12 cellular contexts compared by ENCODE assay signal in the genomic region with DNA sequence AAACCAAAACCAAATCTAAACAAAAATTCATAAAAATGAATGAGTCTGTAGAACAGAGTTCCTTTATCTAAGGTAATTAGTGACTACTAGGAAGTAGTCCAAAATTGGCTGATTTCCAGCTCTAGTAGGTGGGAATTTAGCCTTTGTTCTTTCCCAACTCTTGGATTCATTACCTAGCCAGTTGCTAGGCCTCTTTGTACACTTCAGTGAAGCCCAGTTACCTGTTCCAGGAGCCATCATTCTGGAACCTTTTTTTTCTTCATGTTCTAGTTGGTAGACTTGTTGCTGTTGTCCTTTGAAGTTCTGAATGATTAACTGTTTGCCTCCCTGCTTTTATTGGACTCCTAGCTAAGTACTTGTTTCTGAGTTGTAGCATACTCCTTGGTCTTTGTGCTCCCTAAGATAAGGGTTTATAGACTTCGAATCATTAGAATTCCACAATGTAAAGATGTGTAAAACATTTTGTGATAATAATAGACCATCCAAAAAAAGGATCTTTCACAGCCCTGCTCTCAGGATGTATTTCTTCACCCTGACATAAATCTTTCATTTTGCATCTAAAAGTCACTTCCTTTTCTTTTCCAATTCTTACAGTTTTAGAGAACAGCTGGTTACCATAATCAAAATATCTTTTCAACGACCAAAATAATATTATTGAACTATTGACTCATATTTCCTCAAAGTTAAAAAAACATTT. TPM values are rescaled to one million over a fixed set of nuclear protein-coding genes. Genes with fewer than 3 reads are reported as not detected.
DNase-seq lines count a peak whose midpoint lies in the region; ATAC-seq and TF ChIP-seq lines count a peak whose summit lies in the region.
"Had no signal": no experiment of that assay in that cellular context is flagged by ENCODE, and none has a peak within 500 bp of the region (broad histone marks: within the 10 kb centered on the region; RNA-seq: fewer than 3 reads in every experiment).

No MANE protein-coding gene starts in this region.

- no peaks in the 10 kb centered on the region for H3K27me3 ChIP-seq in Loucy (ENCODE audit: insufficient read depth, low read length, poor library complexity, severe bottlenecking)
- H3K27me3 ChIP-seq in rectal smooth muscle tissue (ENCODE audit: control insufficient read depth, insufficient read depth, low read length) = no peaks in the 10 kb centered on the region

- H3K27ac ChIP-seq in rectal smooth muscle tissue (ENCODE audit: low read depth, low read length) (peak overlapping the region; percentile 28), coronary artery (no peak overlapping the region)

- ATAC-seq in GM21367 (IDR thresholded peaks at IDR 0.05; ENCODE audit: unreplicated experiment) = peak; percentile 11
- ATAC-seq in left cardiac atrium = no peak
- ATAC-seq: esophagus mucosa had no signal

- DNase-seq in amniotic epithelial cell (ENCODE audit: low read depth) (peak; percentile 34), left cardiac atrium (no peak), coronary artery (ENCODE audit: low spot score) (no peak), cardiac septum (ENCODE audit: low spot score) (no peak)
- DNase-seq: activated CD4-positive, alpha-beta T cell treated with anti-CD3 and anti-CD28 coated beads, Interleukin-2, amount 50 U/mL, for 1 hour; activated effector memory CD4-positive, alpha-beta T cell treated with anti-CD3 and anti-CD28 coated beads, Interleukin-2, amount 50 U/mL, for 16 hours; substantia nigra had no signal

- H3K9me3 ChIP-seq in Loucy (ENCODE audit: insufficient read depth, low read depth, low read length) = no peaks in the 10 kb centered on the region

- no peaks in the 10 kb centered on the region for H3F3A ChIP-seq in Loucy (ENCODE audit: low read depth)

- H3K9me2 ChIP-seq in Loucy (replicated peaks; ENCODE audit: low read depth, low read length) = no peaks in the 10 kb centered on the region

- TF ChIP-seq CTCF in Loucy (conservative IDR thresholded peaks at IDR 0.05; ENCODE audit: low read length) (no peak), coronary artery (IDR thresholded peaks at IDR 0.05) (no peak)

- no peaks in the 10 kb centered on the region for H3K36me3 ChIP-seq in Loucy (ENCODE audit: insufficient read depth, low read length)
- H3K36me3 ChIP-seq in rectal smooth muscle tissue (ENCODE audit: control insufficient read depth, insufficient read depth, low read length) = no peaks in the 10 kb centered on the region

- H3K4me3 ChIP-seq in Loucy (ENCODE audit: low read length, poor library complexity, severe bottlenecking) = no peak overlapping the region
- H3K4me3 ChIP-seq in rectal smooth muscle tissue (ENCODE audit: low read length) = no peak overlapping the region
- no peak overlapping the region for H3K4me3 ChIP-seq in coronary artery

- H3K79me2 ChIP-seq in Loucy (ENCODE audit: insufficient read depth, low read length) = no peaks in the 10 kb centered on the region

- no peak overlapping the region for H3K9ac ChIP-seq in Loucy (ENCODE audit: low read depth, low read length, poor library complexity, severe bottlenecking)
- H3K9ac ChIP-seq in rectal smooth muscle tissue (ENCODE audit: low read length) = no peak overlapping the region

- no peaks in the 10 kb centered on the region for H4K20me1 ChIP-seq in Loucy (ENCODE audit: insufficient read depth, low read length, poor library complexity, severe bottlenecking)

- H2AFZ ChIP-seq in Loucy (ENCODE audit: low read length) = peak overlapping the region; percentile 61

- peak overlapping the region; percentile 5 for H3K4me2 ChIP-seq in Loucy (ENCODE audit: low read depth, low read length, poor library complexity, severe bottlenecking)

- intact Hi-C loops in left cardiac atrium (cut with DNase I) = no loop called here
- intact Hi-C loops in cardiac septum (cut with DNase I) = no loop called here

- H3K4me1 ChIP-seq in Loucy (ENCODE audit: insufficient read depth, low read length, poor library complexity, severe bottlenecking) (peaks cover 23% of the 10 kb centered on the region), rectal smooth muscle tissue (ENCODE audit: control insufficient read depth, insufficient read depth, low read length) (peaks cover 17% of the 10 kb centered on the region)

RNA-seq across cellular contexts. Expression of a gene that starts 9.8 kb away (rescaled TPM):
- 1 to 10 TPM; 6.7 to 7.8 TPM for total RNA-seq in left cardiac atrium
- total RNA-seq in cardiac septum = 1.3 TPM
- total RNA-seq: T-helper 1 cell treated with Interleukin-12 subunit alpha and Interleukin-12 subunit beta and Interleukin-4 antibody, amounts not matched to agents 30 ng/mL and 1 ng/mL, for 36 hours had no signal
